In genomic region chr20:48098099-48098498, GRCh38 we compare ENCODE assay signal across 1 cellular context.
TF ChIP-seq lines count a peak whose summit lies in the region.

No MANE protein-coding gene starts in this region.

TF ChIP-seq in WTC11, 78 proteins besides CTCF, POLR2A, EP300 and RAD21 (continued from another document):
- TF ChIP-seq ERG (CRISPR knock-in tag; IDR thresholded peaks at IDR 0.05) (no peak), ZNF121 (CRISPR knock-in tag; IDR thresholded peaks at IDR 0.05) (no peak), NFE2L1 (CRISPR knock-in tag; IDR thresholded peaks at IDR 0.05) (no peak), ZMAT4 (CRISPR knock-in tag; IDR thresholded peaks at IDR 0.05) (no peak), HMGXB4 (CRISPR knock-in tag; IDR thresholded peaks at IDR 0.05) (no peak), ZNF671 (CRISPR knock-in tag; IDR thresholded peaks at IDR 0.05) (no peak), ZNF232 (CRISPR knock-in tag; IDR thresholded peaks at IDR 0.05) (no peak), ZNF263 (CRISPR knock-in tag; IDR thresholded peaks at IDR 0.05; ENCODE audit: low read depth) (no peak), ZNF219 (CRISPR knock-in tag; IDR thresholded peaks at IDR 0.05; ENCODE audit: borderline replicate concordance) (no peak), USF2 (CRISPR knock-in tag; IDR thresholded peaks at IDR 0.05) (peak; percentile 91), CDX4 (CRISPR knock-in tag; IDR thresholded peaks at IDR 0.05; ENCODE audit: borderline replicate concordance) (no peak), SOX15 (CRISPR knock-in tag; IDR thresholded peaks at IDR 0.05) (no peak)
